10 cellular contexts compared by ENCODE assay signal in genomic region chr4:1166509-1167243, GRCh38. TPM values are rescaled to one million over a fixed set of nuclear protein-coding genes. Genes with fewer than 3 reads are reported as not detected.
DNase-seq lines count a peak whose midpoint lies in the region; ATAC-seq, FAIRE-seq and TF ChIP-seq lines count a peak whose summit lies in the region.
"Had no signal": no experiment of that assay in that cellular context is flagged by ENCODE, and none has a peak within 500 bp of the region (broad histone marks: within the 10 kb centered on the region; RNA-seq: fewer than 3 reads in every experiment).

No MANE protein-coding gene starts in this region.

- no peak for TF ChIP-seq EP300 in esophagus muscularis mucosa (IDR thresholded peaks at IDR 0.05)

- intact Hi-C loops in activated CD4-positive, alpha-beta T cell treated with anti-CD3 and anti-CD28 coated beads for 36 hours (cut with DNase I, micrococcal nuclease) = loop anchor here (1.0 to 5.0 kb wide), 12 partner anchors 36 to 186 kb away; partner anchors contain the start of genes CTBP1 (in 1 of the 2), MAEA (in 1 of the 2) and UVSSA (in 1 of the 2)
- intact Hi-C loops in PC-3 (cut with micrococcal nuclease) = no loop called here
- intact Hi-C loops in esophagus muscularis mucosa (cut with DNase I) = loop anchor here (2.0 to 10.0 kb wide), 4 partner anchors 46 to 178 kb away; partner anchors contain the start of gene UVSSA
- intact Hi-C loops in kidney (cut with DNase I) = no loop called here

- H3K79me2 ChIP-seq in PC-3 (ENCODE audit: low read length) = no peaks in the 10 kb centered on the region

- no peak for FAIRE-seq in kidney (lab: Jason Lieb, UNC)
- FAIRE-seq: endometrium had no signal

- TF ChIP-seq CTCF in PC-3 (conservative IDR thresholded peaks at IDR 0.05; ENCODE audit: low read depth, low read length) = no peak
- TF ChIP-seq CTCF in esophagus muscularis mucosa (IDR thresholded peaks at IDR 0.05) = no peak
- TF ChIP-seq CTCF in kidney (IDR thresholded peaks at IDR 0.05; ENCODE audit: borderline replicate concordance, extremely low read depth, insufficient read depth) = no peak

- no peaks in the 10 kb centered on the region for H3K9me2 ChIP-seq in PC-3 (replicated peaks; ENCODE audit: low read length)

- H3K36me3 ChIP-seq in PC-3 (ENCODE audit: low read depth, low read length) (no peaks in the 10 kb centered on the region), esophagus muscularis mucosa (peaks cover 0 to 8% (median 0%) of the 10 kb centered on the region in 4 donors), kidney (ENCODE audit: control insufficient read depth in 1 of 2, insufficient read depth in 2 of 2, low read length in 2 of 2) (no peaks in the 10 kb centered on the region)

- ATAC-seq in activated CD4-positive, alpha-beta T cell treated with anti-CD3 and anti-CD28 coated beads for 36 hours = no peak
- no peak for ATAC-seq in PC-3
- ATAC-seq in stimulated activated effector memory CD8-positive, alpha-beta T cell treated with anti-CD3 and anti-CD28 coated beads, Interleukin-12 subunit alpha, Interleukin-12 subunit beta, amount 100 ng/mL, for 72 hours = peak; percentile 0

- 42% methylated on average over 10 of the region's 24 CpGs for WGBS in esophagus muscularis mucosa

- H3K9me3 ChIP-seq in PC-3 (ENCODE audit: low read length) (no peaks in the 10 kb centered on the region), esophagus muscularis mucosa (no peaks in the 10 kb centered on the region), kidney (ENCODE audit: control insufficient read depth in 1 of 2, low read length in 2 of 2) (no peaks in the 10 kb centered on the region)

- H3K4me1 ChIP-seq in PC-3 (ENCODE audit: insufficient read depth, low read length) = no peaks in the 10 kb centered on the region
- peaks cover 23 to 40% (median 36%) of the 10 kb centered on the region in 4 donors for H3K4me1 ChIP-seq in esophagus muscularis mucosa
- H3K4me1 ChIP-seq in kidney (ENCODE audit: control insufficient read depth in 1 of 2, insufficient read depth in 1 of 2, low read depth in 1 of 2, low read length in 2 of 2) = peaks cover 0 to 9% of the 10 kb centered on the region in 2 donors

- POLR2A ChIA-PET in activated CD4-positive, alpha-beta T cell treated with anti-CD3 and anti-CD28 coated beads for 36 hours (lab: Charles Lee) = no interaction called here
- POLR2A ChIA-PET in PC-3 (lab: Charles Lee; ENCODE audit: unreplicated experiment) = no interaction called here

- no peak overlapping the region for H3K27ac ChIP-seq in PC-3 (ENCODE audit: low read length)
- peak overlapping the region in 1 of 4 donors; percentile 58 for H3K27ac ChIP-seq in esophagus muscularis mucosa (replicated peaks in 1 of 4)
- H3K27ac ChIP-seq in kidney (ENCODE audit: low read depth in 2 of 2, low read length in 2 of 2) = no peak overlapping the region

- H3K36me3 Mint-ChIP-seq in activated CD4-positive, alpha-beta T cell treated with anti-CD3 and anti-CD28 coated beads for 36 hours (ENCODE audit: low read depth) = no peaks in the 10 kb centered on the region
- no peaks in the 10 kb centered on the region for H3K36me3 Mint-ChIP-seq in stimulated activated effector memory CD8-positive, alpha-beta T cell treated with anti-CD3 and anti-CD28 coated beads, Interleukin-12 subunit alpha, Interleukin-12 subunit beta, amount 100 ng/mL, for 72 hours

- H2AFZ ChIP-seq in PC-3 (ENCODE audit: low read length) = peak overlapping the region; percentile 96; the same call in 1 of the 2 replicates

- H3K27me3 Mint-ChIP-seq in activated CD4-positive, alpha-beta T cell treated with anti-CD3 and anti-CD28 coated beads for 36 hours = peaks cover 13% of the 10 kb centered on the region

- peak overlapping the region; percentile 73 for H3K4me3 Mint-ChIP-seq in activated CD4-positive, alpha-beta T cell treated with anti-CD3 and anti-CD28 coated beads for 36 hours
- H3K4me3 Mint-ChIP-seq in stimulated activated effector memory CD8-positive, alpha-beta T cell treated with anti-CD3 and anti-CD28 coated beads, Interleukin-12 subunit alpha, Interleukin-12 subunit beta, amount 100 ng/mL, for 72 hours = peak overlapping the region; percentile 81

- H3K4me3 ChIP-seq in PC-3 (ENCODE audit: low read length) (peak overlapping the region; percentile 77; the same call in 1 of the 2 replicates), esophagus muscularis mucosa (peak overlapping the region; percentile 59 to 67 (median 66)), kidney (ENCODE audit: low read length in 2 of 2) (no peak overlapping the region)

- peak overlapping the region; percentile 30 for H3K27ac Mint-ChIP-seq in activated CD4-positive, alpha-beta T cell treated with anti-CD3 and anti-CD28 coated beads for 36 hours
- peak overlapping the region; percentile 83 for H3K27ac Mint-ChIP-seq in stimulated activated effector memory CD8-positive, alpha-beta T cell treated with anti-CD3 and anti-CD28 coated beads, Interleukin-12 subunit alpha, Interleukin-12 subunit beta, amount 100 ng/mL, for 72 hours

- CTCF ChIA-PET in activated CD4-positive, alpha-beta T cell treated with anti-CD3 and anti-CD28 coated beads for 36 hours (lab: Charles Lee) = interaction anchor here (0.9 to 4.0 kb wide), 13 partner anchors 8 to 364 kb away, joined by 3 to 23 read pairs (median 4); no protein-coding TSS in a partner anchor
- CTCF ChIA-PET in PC-3 (lab: Charles Lee) = no interaction called here

- no peak for DNase-seq in activated CD4-positive, alpha-beta T cell treated with anti-CD3 and anti-CD28 coated beads for 36 hours
- no peak for DNase-seq in activated CD4-positive, alpha-beta T cell treated with anti-CD3 and anti-CD28 coated beads, Interleukin-2, amount 50 U/mL, for 48 hours
- no peak for DNase-seq in PC-3
- DNase-seq in esophagus muscularis mucosa (ENCODE audit: extremely low spot score) = peak; percentile 89
- DNase-seq in stimulated activated effector memory CD8-positive, alpha-beta T cell treated with anti-CD3 and anti-CD28 coated beads, Interleukin-12 subunit alpha, Interleukin-12 subunit beta, amount 100 ng/mL, for 72 hours (ENCODE audit: low spot score in 2 of 2) = peak in 1 of 2 donors; percentile 45
- no peak for DNase-seq in NCI-H510A (lab: John Stamatoyannopoulos, UW)
- no peak for DNase-seq in kidney
- no peak for DNase-seq in foreskin melanocyte

- no TSS peak for BruUV-seq in PC-3 (replicated peaks; lab: Mats Ljungman, UMichigan)

- peak overlapping the region; percentile 98 for H3K4me2 ChIP-seq in PC-3 (ENCODE audit: low read length)

- no peak for TF ChIP-seq POLR2A in esophagus muscularis mucosa (IDR thresholded peaks at IDR 0.05; ENCODE audit: low read depth)

- H3K9ac ChIP-seq in PC-3 (ENCODE audit: low read length) (0 out of 2 replicates have a peak overlapping the region, but pooled peaks have one; percentile 84), kidney (ENCODE audit: low read length in 2 of 2) (no peak overlapping the region)

- H3K9me3 Mint-ChIP-seq in activated CD4-positive, alpha-beta T cell treated with anti-CD3 and anti-CD28 coated beads for 36 hours (ENCODE audit: low read depth) = no peaks in the 10 kb centered on the region
- H3K9me3 Mint-ChIP-seq in stimulated activated effector memory CD8-positive, alpha-beta T cell treated with anti-CD3 and anti-CD28 coated beads, Interleukin-12 subunit alpha, Interleukin-12 subunit beta, amount 100 ng/mL, for 72 hours = no peaks in the 10 kb centered on the region

- H3K4me1 Mint-ChIP-seq in activated CD4-positive, alpha-beta T cell treated with anti-CD3 and anti-CD28 coated beads for 36 hours = peaks cover 22% of the 10 kb centered on the region
- peaks cover 55% of the 10 kb centered on the region for H3K4me1 Mint-ChIP-seq in stimulated activated effector memory CD8-positive, alpha-beta T cell treated with anti-CD3 and anti-CD28 coated beads, Interleukin-12 subunit alpha, Interleukin-12 subunit beta, amount 100 ng/mL, for 72 hours

- no peaks in the 10 kb centered on the region for H4K20me1 ChIP-seq in PC-3 (ENCODE audit: low read length)

- H3K27me3 ChIP-seq in PC-3 (ENCODE audit: low read length) (peaks cover 6% of the 10 kb centered on the region), esophagus muscularis mucosa (peaks cover 0 to 24% (median 15%) of the 10 kb centered on the region in 4 donors)

- no peaks in the 10 kb centered on the region for H3F3A ChIP-seq in PC-3 (ENCODE audit: low read length, unreplicated experiment)

RNA-seq across cellular contexts. Expression of gene SPON2, which starts 5.7 kb away (rescaled TPM):
- total RNA-seq in activated CD4-positive, alpha-beta T cell treated with anti-CD3 and anti-CD28 coated beads for 36 hours = 1 to 10 TPM; 7.5 to 8.5 TPM
- 0.80 and 1.0 TPM in 2 replicates for total RNA-seq in PC-3 (2014; rRNA removed)
- total RNA-seq in esophagus muscularis mucosa = 10 to 100 TPM; 21.3 to 72.9 (median 58.3) TPM
- total RNA-seq in kidney = 116 TPM
- polyA plus RNA-seq in kidney (ENCODE audit: insufficient read depth, low read depth, low replicate concordance) = 16.7 TPM

RNA-seq across cellular contexts. Expression of gene RNF212, which starts 53.3 kb away (rescaled TPM):
- 1 to 10 TPM; 2.4 to 5.6 TPM for total RNA-seq in activated CD4-positive, alpha-beta T cell treated with anti-CD3 and anti-CD28 coated beads for 36 hours
- total RNA-seq in PC-3 (2014; rRNA removed) (not detected in 2 replicates), esophagus muscularis mucosa (1 to 10 TPM; 3.8 to 9.7 (median 7.3) TPM), kidney (5.3 TPM)
- polyA plus RNA-seq in kidney (ENCODE audit: insufficient read depth, low read depth, low replicate concordance) = 20.8 TPM
- total RNA-seq: SK-MEL-5 had no signal

Comparison
In these comparisons a context has a peak if more than half of its experiments do, and no peak if none do; other contexts are left out.
1. H3K4me3 ChIP-seq: peak in PC-3 (single experiment) and esophagus muscularis mucosa (4 of 4); none in kidney (0 of 2).
2. intact Hi-C loops: an anchor here in activated CD4-positive, alpha-beta T cell treated with anti-CD3 and anti-CD28 coated beads for 36 hours (1.0 to 5.0 kb wide) and esophagus muscularis mucosa (2.0 to 10.0 kb wide); none called in PC-3 and kidney.